1 cellular context compared by ENCODE assay signal in the genomic region with DNA sequence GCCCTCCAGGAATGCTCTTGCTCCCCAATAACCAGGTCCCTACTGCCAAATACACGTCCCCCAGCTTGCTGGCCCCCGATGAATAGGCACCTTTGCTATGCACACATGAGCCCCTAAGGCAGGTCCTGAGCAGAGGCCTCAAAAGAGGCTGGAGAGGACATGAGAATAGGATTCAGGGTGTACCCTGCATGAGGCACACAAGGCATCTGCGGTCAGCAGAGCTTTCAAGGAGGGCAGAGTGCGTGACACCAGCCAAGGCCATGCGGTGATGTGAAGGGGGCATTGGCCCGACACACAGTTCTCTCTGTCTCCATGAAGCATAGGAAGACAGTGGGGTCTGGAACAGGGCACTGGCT.
A peak's percentile ranks its signal among the peaks of the same experiment; 100 is the strongest.
TF ChIP-seq lines count a peak whose summit lies in the region.

No MANE protein-coding gene starts in this region.

TF ChIP-seq in HepG2, 621 proteins besides CTCF, POLR2A, EP300 and RAD21:
- no peak for TF ChIP-seq RNF2 (conservative IDR thresholded peaks at IDR 0.05; ENCODE audit: low read depth)
- TF ChIP-seq ZNF563 (CRISPR knock-in tag; IDR thresholded peaks at IDR 0.05), result 0 out of 2 replicates have a peak, but pooled peaks have one; percentile 5
- no peak for TF ChIP-seq ARNT (IDR thresholded peaks at IDR 0.05)
- TF ChIP-seq ZNF225 (CRISPR knock-in tag; IDR thresholded peaks at IDR 0.05), result peak; percentile 32; the same call in 1 of the 2 replicates
- TF ChIP-seq, protein P1, sequence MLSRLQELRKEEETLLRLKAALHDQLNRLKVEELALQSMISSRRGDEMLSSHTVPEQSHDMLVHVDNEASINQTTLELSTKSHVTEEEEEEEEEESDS (CRISPR knock-in tag; IDR thresholded peaks at IDR 0.05; ENCODE audit: borderline replicate concordance), result no peak
- TF ChIP-seq NRL (CRISPR knock-in tag; IDR thresholded peaks at IDR 0.05; ENCODE audit: borderline replicate concordance), result peak; percentile 67; the same call in 1 of the 2 replicates
- TF ChIP-seq, protein P2, sequence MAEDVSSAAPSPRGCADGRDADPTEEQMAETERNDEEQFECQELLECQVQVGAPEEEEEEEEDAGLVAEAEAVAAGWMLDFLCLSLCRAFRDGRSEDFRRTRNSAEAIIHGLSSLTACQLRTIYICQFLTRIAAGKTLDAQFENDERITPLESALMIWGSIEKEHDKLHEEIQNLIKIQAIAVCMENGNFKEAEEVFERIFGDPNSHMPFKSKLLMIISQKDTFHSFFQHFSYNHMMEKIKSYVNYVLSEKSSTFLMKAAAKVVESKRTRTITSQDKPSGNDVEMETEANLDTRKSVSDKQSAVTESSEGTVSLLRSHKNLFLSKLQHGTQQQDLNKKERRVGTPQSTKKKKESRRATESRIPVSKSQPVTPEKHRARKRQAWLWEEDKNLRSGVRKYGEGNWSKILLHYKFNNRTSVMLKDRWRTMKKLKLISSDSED (CRISPR knock-in tag; IDR thresholded peaks at IDR 0.05), result no peak
- no peak for TF ChIP-seq PPARG (CRISPR knock-in tag; conservative IDR thresholded peaks at IDR 0.05)
- TF ChIP-seq, protein P3, sequence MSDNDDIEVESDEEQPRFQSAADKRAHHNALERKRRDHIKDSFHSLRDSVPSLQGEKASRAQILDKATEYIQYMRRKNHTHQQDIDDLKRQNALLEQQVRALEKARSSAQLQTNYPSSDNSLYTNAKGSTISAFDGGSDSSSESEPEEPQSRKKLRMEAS (IDR thresholded peaks at IDR 0.05), result 0 out of 2 replicates have a peak, but pooled peaks have one; percentile 12
- peak; percentile 29; the same call in 1 of the 2 replicates for TF ChIP-seq ZNF839 (CRISPR knock-in tag; IDR thresholded peaks at IDR 0.05; ENCODE audit: borderline replicate concordance)
- no peak for TF ChIP-seq POGZ (CRISPR knock-in tag; IDR thresholded peaks at IDR 0.05)
- 0 out of 2 replicates have a peak, but pooled peaks have one; percentile 42 for TF ChIP-seq KLF13 (CRISPR knock-in tag; IDR thresholded peaks at IDR 0.05)
- TF ChIP-seq EHMT2 (IDR thresholded peaks at IDR 0.05; ENCODE audit: borderline replicate concordance, low read depth, low read length), result 0 out of 2 replicates have a peak, but pooled peaks have one; percentile 0
- TF ChIP-seq, protein P4, sequence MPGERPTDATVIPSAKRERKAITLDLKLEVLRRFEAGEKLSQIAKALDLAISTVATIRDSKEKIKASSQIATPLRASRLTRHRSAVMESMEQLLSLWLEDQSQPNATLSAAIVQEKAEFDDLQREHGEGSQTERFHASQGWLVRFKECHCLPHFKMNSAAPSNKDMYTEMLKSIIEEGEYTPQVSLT (CRISPR knock-in tag; IDR thresholded peaks at IDR 0.05; ENCODE audit: borderline replicate concordance, low read depth), result no peak
- TF ChIP-seq, protein P5, sequence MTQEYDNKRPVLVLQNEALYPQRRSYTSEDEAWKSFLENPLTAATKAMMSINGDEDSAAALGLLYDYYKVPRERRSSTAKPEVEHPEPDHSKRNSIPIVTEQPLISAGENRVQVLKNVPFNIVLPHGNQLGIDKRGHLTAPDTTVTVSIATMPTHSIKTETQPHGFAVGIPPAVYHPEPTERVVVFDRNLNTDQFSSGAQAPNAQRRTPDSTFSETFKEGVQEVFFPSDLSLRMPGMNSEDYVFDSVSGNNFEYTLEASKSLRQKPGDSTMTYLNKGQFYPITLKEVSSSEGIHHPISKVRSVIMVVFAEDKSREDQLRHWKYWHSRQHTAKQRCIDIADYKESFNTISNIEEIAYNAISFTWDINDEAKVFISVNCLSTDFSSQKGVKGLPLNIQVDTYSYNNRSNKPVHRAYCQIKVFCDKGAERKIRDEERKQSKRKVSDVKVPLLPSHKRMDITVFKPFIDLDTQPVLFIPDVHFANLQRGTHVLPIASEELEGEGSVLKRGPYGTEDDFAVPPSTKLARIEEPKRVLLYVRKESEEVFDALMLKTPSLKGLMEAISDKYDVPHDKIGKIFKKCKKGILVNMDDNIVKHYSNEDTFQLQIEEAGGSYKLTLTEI (CRISPR knock-in tag; conservative IDR thresholded peaks at IDR 0.05), result no peak
- TF ChIP-seq, protein P6, sequence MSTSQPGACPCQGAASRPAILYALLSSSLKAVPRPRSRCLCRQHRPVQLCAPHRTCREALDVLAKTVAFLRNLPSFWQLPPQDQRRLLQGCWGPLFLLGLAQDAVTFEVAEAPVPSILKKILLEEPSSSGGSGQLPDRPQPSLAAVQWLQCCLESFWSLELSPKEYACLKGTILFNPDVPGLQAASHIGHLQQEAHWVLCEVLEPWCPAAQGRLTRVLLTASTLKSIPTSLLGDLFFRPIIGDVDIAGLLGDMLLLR (CRISPR knock-in tag; IDR thresholded peaks at IDR 0.05), result no peak
- TF ChIP-seq, protein P7, sequence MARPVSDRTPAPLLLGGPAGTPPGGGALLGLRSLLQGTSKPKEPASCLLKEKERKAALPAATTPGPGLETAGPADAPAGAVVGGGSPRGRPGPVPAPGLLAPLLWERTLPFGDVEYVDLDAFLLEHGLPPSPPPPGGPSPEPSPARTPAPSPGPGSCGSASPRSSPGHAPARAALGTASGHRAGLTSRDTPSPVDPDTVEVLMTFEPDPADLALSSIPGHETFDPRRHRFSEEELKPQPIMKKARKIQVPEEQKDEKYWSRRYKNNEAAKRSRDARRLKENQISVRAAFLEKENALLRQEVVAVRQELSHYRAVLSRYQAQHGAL (CRISPR knock-in tag; IDR thresholded peaks at IDR 0.05; ENCODE audit: not compliant biosample characterization), result no peak
- 0 out of 2 replicates have a peak, but pooled peaks have one; percentile 2 for TF ChIP-seq ZNF605 (CRISPR knock-in tag; IDR thresholded peaks at IDR 0.05)
- TF ChIP-seq ARNT2 (CRISPR knock-in tag; IDR thresholded peaks at IDR 0.05; ENCODE audit: low read depth), result 0 out of 2 replicates have a peak, but pooled peaks have one; percentile 21
- no peak for TF ChIP-seq NKX3-1 (CRISPR knock-in tag; IDR thresholded peaks at IDR 0.05)
- no peak for TF ChIP-seq MTA1 (CRISPR knock-in tag; IDR thresholded peaks at IDR 0.05; ENCODE audit: borderline replicate concordance)
- TF ChIP-seq CHCHD3 (CRISPR knock-in tag; IDR thresholded peaks at IDR 0.05), result peak; percentile 78; the same call in 1 of the 2 replicates
- TF ChIP-seq, protein P8, sequence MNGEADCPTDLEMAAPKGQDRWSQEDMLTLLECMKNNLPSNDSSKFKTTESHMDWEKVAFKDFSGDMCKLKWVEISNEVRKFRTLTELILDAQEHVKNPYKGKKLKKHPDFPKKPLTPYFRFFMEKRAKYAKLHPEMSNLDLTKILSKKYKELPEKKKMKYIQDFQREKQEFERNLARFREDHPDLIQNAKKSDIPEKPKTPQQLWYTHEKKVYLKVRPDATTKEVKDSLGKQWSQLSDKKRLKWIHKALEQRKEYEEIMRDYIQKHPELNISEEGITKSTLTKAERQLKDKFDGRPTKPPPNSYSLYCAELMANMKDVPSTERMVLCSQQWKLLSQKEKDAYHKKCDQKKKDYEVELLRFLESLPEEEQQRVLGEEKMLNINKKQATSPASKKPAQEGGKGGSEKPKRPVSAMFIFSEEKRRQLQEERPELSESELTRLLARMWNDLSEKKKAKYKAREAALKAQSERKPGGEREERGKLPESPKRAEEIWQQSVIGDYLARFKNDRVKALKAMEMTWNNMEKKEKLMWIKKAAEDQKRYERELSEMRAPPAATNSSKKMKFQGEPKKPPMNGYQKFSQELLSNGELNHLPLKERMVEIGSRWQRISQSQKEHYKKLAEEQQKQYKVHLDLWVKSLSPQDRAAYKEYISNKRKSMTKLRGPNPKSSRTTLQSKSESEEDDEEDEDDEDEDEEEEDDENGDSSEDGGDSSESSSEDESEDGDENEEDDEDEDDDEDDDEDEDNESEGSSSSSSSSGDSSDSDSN (CRISPR knock-in tag; IDR thresholded peaks at IDR 0.05), result 0 out of 2 replicates have a peak, but pooled peaks have one; percentile 9
- TF ChIP-seq NFYB (CRISPR knock-in tag; IDR thresholded peaks at IDR 0.05), result 0 out of 2 replicates have a peak, but pooled peaks have one; percentile 2
- TF ChIP-seq BORCS8-MEF2B (CRISPR knock-in tag; IDR thresholded peaks at IDR 0.05), result no peak
- TF ChIP-seq, protein P9, sequence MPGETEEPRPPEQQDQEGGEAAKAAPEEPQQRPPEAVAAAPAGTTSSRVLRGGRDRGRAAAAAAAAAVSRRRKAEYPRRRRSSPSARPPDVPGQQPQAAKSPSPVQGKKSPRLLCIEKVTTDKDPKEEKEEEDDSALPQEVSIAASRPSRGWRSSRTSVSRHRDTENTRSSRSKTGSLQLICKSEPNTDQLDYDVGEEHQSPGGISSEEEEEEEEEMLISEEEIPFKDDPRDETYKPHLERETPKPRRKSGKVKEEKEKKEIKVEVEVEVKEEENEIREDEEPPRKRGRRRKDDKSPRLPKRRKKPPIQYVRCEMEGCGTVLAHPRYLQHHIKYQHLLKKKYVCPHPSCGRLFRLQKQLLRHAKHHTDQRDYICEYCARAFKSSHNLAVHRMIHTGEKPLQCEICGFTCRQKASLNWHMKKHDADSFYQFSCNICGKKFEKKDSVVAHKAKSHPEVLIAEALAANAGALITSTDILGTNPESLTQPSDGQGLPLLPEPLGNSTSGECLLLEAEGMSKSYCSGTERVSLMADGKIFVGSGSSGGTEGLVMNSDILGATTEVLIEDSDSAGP (CRISPR knock-in tag; IDR thresholded peaks at IDR 0.05; ENCODE audit: borderline replicate concordance), result peak; percentile 70; the same call in 1 of the 2 replicates
- TF ChIP-seq, protein P10, sequence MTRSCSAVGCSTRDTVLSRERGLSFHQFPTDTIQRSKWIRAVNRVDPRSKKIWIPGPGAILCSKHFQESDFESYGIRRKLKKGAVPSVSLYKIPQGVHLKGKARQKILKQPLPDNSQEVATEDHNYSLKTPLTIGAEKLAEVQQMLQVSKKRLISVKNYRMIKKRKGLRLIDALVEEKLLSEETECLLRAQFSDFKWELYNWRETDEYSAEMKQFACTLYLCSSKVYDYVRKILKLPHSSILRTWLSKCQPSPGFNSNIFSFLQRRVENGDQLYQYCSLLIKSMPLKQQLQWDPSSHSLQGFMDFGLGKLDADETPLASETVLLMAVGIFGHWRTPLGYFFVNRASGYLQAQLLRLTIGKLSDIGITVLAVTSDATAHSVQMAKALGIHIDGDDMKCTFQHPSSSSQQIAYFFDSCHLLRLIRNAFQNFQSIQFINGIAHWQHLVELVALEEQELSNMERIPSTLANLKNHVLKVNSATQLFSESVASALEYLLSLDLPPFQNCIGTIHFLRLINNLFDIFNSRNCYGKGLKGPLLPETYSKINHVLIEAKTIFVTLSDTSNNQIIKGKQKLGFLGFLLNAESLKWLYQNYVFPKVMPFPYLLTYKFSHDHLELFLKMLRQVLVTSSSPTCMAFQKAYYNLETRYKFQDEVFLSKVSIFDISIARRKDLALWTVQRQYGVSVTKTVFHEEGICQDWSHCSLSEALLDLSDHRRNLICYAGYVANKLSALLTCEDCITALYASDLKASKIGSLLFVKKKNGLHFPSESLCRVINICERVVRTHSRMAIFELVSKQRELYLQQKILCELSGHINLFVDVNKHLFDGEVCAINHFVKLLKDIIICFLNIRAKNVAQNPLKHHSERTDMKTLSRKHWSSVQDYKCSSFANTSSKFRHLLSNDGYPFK (CRISPR knock-in tag; IDR thresholded peaks at IDR 0.05; ENCODE audit: borderline replicate concordance), result 0 out of 2 replicates have a peak, but pooled peaks have one; percentile 23
- TF ChIP-seq ZBTB38 (CRISPR knock-in tag; IDR thresholded peaks at IDR 0.05), result 0 out of 2 replicates have a peak, but pooled peaks have one; percentile 26
- no peak for TF ChIP-seq SP140L (CRISPR knock-in tag; IDR thresholded peaks at IDR 0.05; ENCODE audit: borderline replicate concordance)
- no peak for TF ChIP-seq FOXK2 (IDR thresholded peaks at IDR 0.05)
- TF ChIP-seq GPN1 (CRISPR knock-in tag; IDR thresholded peaks at IDR 0.05; ENCODE audit: borderline replicate concordance), result no peak
- no peak for TF ChIP-seq FLYWCH1 (CRISPR knock-in tag; IDR thresholded peaks at IDR 0.05)
- 0 out of 2 replicates have a peak, but pooled peaks have one; percentile 30 for TF ChIP-seq ZNF350 (CRISPR knock-in tag; IDR thresholded peaks at IDR 0.05; ENCODE audit: borderline replicate concordance, low read depth)
- no peak for TF ChIP-seq KDM2A (CRISPR knock-in tag; IDR thresholded peaks at IDR 0.05; ENCODE audit: borderline replicate concordance, low read depth)
- TF ChIP-seq, protein P11, sequence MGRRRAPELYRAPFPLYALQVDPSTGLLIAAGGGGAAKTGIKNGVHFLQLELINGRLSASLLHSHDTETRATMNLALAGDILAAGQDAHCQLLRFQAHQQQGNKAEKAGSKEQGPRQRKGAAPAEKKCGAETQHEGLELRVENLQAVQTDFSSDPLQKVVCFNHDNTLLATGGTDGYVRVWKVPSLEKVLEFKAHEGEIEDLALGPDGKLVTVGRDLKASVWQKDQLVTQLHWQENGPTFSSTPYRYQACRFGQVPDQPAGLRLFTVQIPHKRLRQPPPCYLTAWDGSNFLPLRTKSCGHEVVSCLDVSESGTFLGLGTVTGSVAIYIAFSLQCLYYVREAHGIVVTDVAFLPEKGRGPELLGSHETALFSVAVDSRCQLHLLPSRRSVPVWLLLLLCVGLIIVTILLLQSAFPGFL (CRISPR knock-in tag; IDR thresholded peaks at IDR 0.05), result no peak
- TF ChIP-seq FOXO1 (CRISPR knock-in tag; IDR thresholded peaks at IDR 0.05), result no peak
- TF ChIP-seq, protein P12, sequence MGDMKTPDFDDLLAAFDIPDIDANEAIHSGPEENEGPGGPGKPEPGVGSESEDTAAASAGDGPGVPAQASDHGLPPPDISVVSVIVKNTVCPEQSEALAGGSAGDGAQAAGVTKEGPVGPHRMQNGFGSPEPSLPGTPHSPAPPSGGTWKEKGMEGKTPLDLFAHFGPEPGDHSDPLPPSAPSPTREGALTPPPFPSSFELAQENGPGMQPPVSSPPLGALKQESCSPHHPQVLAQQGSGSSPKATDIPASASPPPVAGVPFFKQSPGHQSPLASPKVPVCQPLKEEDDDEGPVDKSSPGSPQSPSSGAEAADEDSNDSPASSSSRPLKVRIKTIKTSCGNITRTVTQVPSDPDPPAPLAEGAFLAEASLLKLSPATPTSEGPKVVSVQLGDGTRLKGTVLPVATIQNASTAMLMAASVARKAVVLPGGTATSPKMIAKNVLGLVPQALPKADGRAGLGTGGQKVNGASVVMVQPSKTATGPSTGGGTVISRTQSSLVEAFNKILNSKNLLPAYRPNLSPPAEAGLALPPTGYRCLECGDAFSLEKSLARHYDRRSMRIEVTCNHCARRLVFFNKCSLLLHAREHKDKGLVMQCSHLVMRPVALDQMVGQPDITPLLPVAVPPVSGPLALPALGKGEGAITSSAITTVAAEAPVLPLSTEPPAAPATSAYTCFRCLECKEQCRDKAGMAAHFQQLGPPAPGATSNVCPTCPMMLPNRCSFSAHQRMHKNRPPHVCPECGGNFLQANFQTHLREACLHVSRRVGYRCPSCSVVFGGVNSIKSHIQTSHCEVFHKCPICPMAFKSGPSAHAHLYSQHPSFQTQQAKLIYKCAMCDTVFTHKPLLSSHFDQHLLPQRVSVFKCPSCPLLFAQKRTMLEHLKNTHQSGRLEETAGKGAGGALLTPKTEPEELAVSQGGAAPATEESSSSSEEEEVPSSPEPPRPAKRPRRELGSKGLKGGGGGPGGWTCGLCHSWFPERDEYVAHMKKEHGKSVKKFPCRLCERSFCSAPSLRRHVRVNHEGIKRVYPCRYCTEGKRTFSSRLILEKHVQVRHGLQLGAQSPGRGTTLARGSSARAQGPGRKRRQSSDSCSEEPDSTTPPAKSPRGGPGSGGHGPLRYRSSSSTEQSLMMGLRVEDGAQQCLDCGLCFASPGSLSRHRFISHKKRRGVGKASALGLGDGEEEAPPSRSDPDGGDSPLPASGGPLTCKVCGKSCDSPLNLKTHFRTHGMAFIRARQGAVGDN (CRISPR knock-in tag; IDR thresholded peaks at IDR 0.05), result peak; percentile 69
- TF ChIP-seq ZFP1 (CRISPR knock-in tag; IDR thresholded peaks at IDR 0.05), result no peak
- TF ChIP-seq ZNF570 (CRISPR knock-in tag; IDR thresholded peaks at IDR 0.05; ENCODE audit: borderline replicate concordance), result 0 out of 2 replicates have a peak, but pooled peaks have one; percentile 25
- TF ChIP-seq ZSCAN25 (CRISPR knock-in tag; IDR thresholded peaks at IDR 0.05), result no peak
- no peak for TF ChIP-seq JUND (CRISPR knock-in tag; IDR thresholded peaks at IDR 0.05)
